In the genomic region with DNA sequence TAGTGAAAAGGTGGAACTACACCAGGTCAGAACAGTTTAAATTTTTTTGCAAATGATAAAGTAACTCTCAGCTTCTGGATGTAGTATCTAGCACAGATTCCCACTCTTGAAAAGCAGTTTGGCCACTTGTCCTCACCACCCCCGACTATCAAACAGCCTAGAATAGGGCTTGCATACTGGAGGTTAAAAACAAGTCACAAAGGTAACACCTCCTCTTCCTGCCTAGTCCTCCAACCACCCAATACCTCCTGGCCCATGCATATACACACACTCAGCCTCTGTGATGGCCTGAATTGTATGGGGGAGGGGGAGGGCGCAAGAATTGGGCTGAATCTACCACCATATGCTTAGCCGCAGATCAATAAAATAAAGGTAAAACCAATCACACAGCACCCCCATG, we compare ENCODE assay signal across 13 cellular contexts. TPM values are rescaled to one million over a fixed set of nuclear protein-coding genes. Genes with fewer than 3 reads are reported as not detected.
DNase-seq lines count a peak whose midpoint lies in the region; ATAC-seq and TF ChIP-seq lines count a peak whose summit lies in the region.
"Had no signal": no experiment of that assay in that cellular context is flagged by ENCODE, and none has a peak within 500 bp of the region (broad histone marks: within the 10 kb centered on the region; RNA-seq: fewer than 3 reads in every experiment).

No MANE protein-coding gene starts in this region.

- peak overlapping the region; percentile 89 for H3K4me3 Mint-ChIP-seq in mesothelial cell of epicardium
- peak overlapping the region; percentile 92 for H3K4me3 Mint-ChIP-seq in type B pancreatic cell
- H3K4me3 Mint-ChIP-seq: CD4-positive, CD25-positive, alpha-beta regulatory T cell; T-cell had no signal

- H3K4me1 Mint-ChIP-seq in mesothelial cell of epicardium (peaks cover 89% of the 10 kb centered on the region), type B pancreatic cell (ENCODE audit: unreplicated experiment) (peaks cover 39% of the 10 kb centered on the region)

- H3K9me3 Mint-ChIP-seq in mesothelial cell of epicardium = no peaks in the 10 kb centered on the region
- no peaks in the 10 kb centered on the region for H3K9me3 Mint-ChIP-seq in type B pancreatic cell
- H3K9me3 Mint-ChIP-seq: CD4-positive, CD25-positive, alpha-beta regulatory T cell; T-cell had no signal

- H3K27ac Mint-ChIP-seq in mesothelial cell of epicardium (peak overlapping the region; percentile 100), type B pancreatic cell (peak overlapping the region; percentile 96)
- H3K27ac Mint-ChIP-seq: T-cell had no signal

- TF ChIP-seq CTCF in epithelial cell of proximal tubule (conservative IDR thresholded peaks at IDR 0.05; ENCODE audit: low read depth, low read length) = no peak
- TF ChIP-seq CTCF in mesothelial cell of epicardium (IDR thresholded peaks at IDR 0.05; ENCODE audit: unreplicated experiment) = no peak
- TF ChIP-seq CTCF in type B pancreatic cell (conservative IDR thresholded peaks at IDR 0.05) = no peak

- H3K27me3 Mint-ChIP-seq in mesothelial cell of epicardium (ENCODE audit: low read depth) (no peaks in the 10 kb centered on the region), type B pancreatic cell (peaks cover 2% of the 10 kb centered on the region)

- H3K36me3 Mint-ChIP-seq in mesothelial cell of epicardium (peaks cover under 1% of the 10 kb centered on the region), type B pancreatic cell (peaks cover 2% of the 10 kb centered on the region)
- H3K36me3 Mint-ChIP-seq: T-cell had no signal

- DNase-seq in NCI-H226 (peak; percentile 61), epithelial cell of proximal tubule (ENCODE audit: low read depth) (no peak), mesothelial cell of epicardium (ENCODE audit: low spot score in 2 of 2, unreplicated experiment in 2 of 2) (no peak), type B pancreatic cell (ENCODE audit: extremely low spot score, unreplicated experiment) (no peak), sciatic nerve (ENCODE audit: low spot score) (no peak), SK-N-DZ (ENCODE audit: low spot score) (no peak), head of caudate nucleus (no peak)
- DNase-seq in stimulated activated CD4-positive, alpha-beta T cell treated with anti-CD3 and anti-CD28 coated beads, Interleukin-1b, Interleukin-23, amount 100 ng/mL, for 48 hours = no peak
- DNase-seq: CD4-positive, CD25-positive, alpha-beta regulatory T cell; GOT3; NCI-H446 treated with DMSO at 0.1 percent for 48 hours; T-cell had no signal

- intact Hi-C loops in sciatic nerve (cut with DNase I) (no loop called here), head of caudate nucleus (cut with DNase I) (loop anchor here (10.0 kb wide), 1 partner anchor 266 kb away; no protein-coding TSS in a partner anchor)

- H3K4me3 ChIP-seq in epithelial cell of proximal tubule (ENCODE audit: low read depth, low read length) = peak overlapping the region; percentile 45

- ATAC-seq in sciatic nerve = no peak
- ATAC-seq: activated CD4-positive, CD25-positive, alpha-beta regulatory T cell treated with anti-CD3 and anti-CD28 coated beads, Interleukin-2, amount 50 U/mL, for 24 hours had no signal

RNA-seq across cellular contexts. Expression of gene SKAP2, which starts 5.7 kb away (rescaled TPM):
- 18.3 and 31.5 TPM in 2 replicates for total RNA-seq in epithelial cell of proximal tubule
- 48.1 to 58.4 TPM (median 50.8 TPM) in 3 replicates for total RNA-seq in mesothelial cell of epicardium
- 25.5 and 61.6 TPM in 2 replicates for total RNA-seq in type B pancreatic cell (ENCODE audit: low replicate concordance)
- total RNA-seq in sciatic nerve = 53.3 TPM
- polyA plus RNA-seq in SK-N-DZ (2014; cell fraction: cytosol; rRNA removed) = 1.1 and 3.4 TPM in 2 replicates
- polyA plus RNA-seq in SK-N-DZ (2014; cell fraction: nucleus; rRNA removed) = 0.38 TPM in 1 of 2 replicates, not detected in the other
